8 cellular contexts compared by ENCODE assay signal in genomic region chr6:18155864-18156396, GRCh38. TPM values are rescaled to one million over a fixed set of nuclear protein-coding genes. Genes with fewer than 3 reads are reported as not detected.
DNase-seq lines count a peak whose midpoint lies in the region; ATAC-seq and TF ChIP-seq lines count a peak whose summit lies in the region.

No MANE protein-coding gene starts in this region.

- H3K9me3 ChIP-seq in Caco-2 = no peaks in the 10 kb centered on the region

- POLR2A ChIA-PET in Caco-2 (lab: Charles Lee) = interaction anchor here (0.6 to 1.2 kb wide), 2 partner anchors 449 to 555 kb away, joined by 3 to 4 read pairs; partner anchors contain the start of gene NUP153

- peak overlapping the region; percentile 99 for H3K4me3 Mint-ChIP-seq in Caco-2 (ENCODE audit: unreplicated experiment)
- H3K4me3 Mint-ChIP-seq in naive B cell = peak overlapping the region; percentile 91 to 99 (median 98)
- H3K4me3 Mint-ChIP-seq in stimulated activated naive CD8-positive, alpha-beta T cell treated with anti-CD3 and anti-CD28 coated beads, Interleukin-15, Interleukin-2, amounts not matched to agents 100 ng/mL and 50 ng/mL, for 24 hours = peak overlapping the region; percentile 95

- no peaks in the 10 kb centered on the region for H3K9me3 Mint-ChIP-seq in Caco-2 (ENCODE audit: unreplicated experiment)
- H3K9me3 Mint-ChIP-seq in naive B cell = peaks cover 0 to 4% (median 0%) of the 10 kb centered on the region in 7 donors
- H3K9me3 Mint-ChIP-seq in stimulated activated naive CD8-positive, alpha-beta T cell treated with anti-CD3 and anti-CD28 coated beads, Interleukin-15, Interleukin-2, amounts not matched to agents 100 ng/mL and 50 ng/mL, for 24 hours = no peaks in the 10 kb centered on the region

- peak overlapping the region; percentile 98 for H3K4me3 ChIP-seq in Caco-2 (ENCODE audit: low read depth, low read length)

- no peaks in the 10 kb centered on the region for H3K27me3 Mint-ChIP-seq in Caco-2 (ENCODE audit: insufficient read depth, unreplicated experiment)
- no peaks in the 10 kb centered on the region for H3K27me3 Mint-ChIP-seq in naive B cell
- no peaks in the 10 kb centered on the region for H3K27me3 Mint-ChIP-seq in stimulated activated naive CD8-positive, alpha-beta T cell treated with anti-CD3 and anti-CD28 coated beads, Interleukin-15, Interleukin-2, amounts not matched to agents 100 ng/mL and 50 ng/mL, for 24 hours

- H3K27ac Mint-ChIP-seq in Caco-2 (ENCODE audit: unreplicated experiment) = peak overlapping the region; percentile 12
- peak overlapping the region; percentile 93 to 98 (median 98) for H3K27ac Mint-ChIP-seq in naive B cell
- peak overlapping the region; percentile 41 for H3K27ac Mint-ChIP-seq in stimulated activated naive CD8-positive, alpha-beta T cell treated with anti-CD3 and anti-CD28 coated beads, Interleukin-15, Interleukin-2, amounts not matched to agents 100 ng/mL and 50 ng/mL, for 24 hours

- TF ChIP-seq CTCF in Caco-2 (IDR thresholded peaks at IDR 0.05; ENCODE audit: insufficient read depth in 1 of 2, low read depth in 1 of 2, low read length in 1 of 2, severe bottlenecking in 1 of 2, unreplicated experiment in 1 of 2) = peak; percentile 33 to 50

- ATAC-seq in GM19468 (IDR thresholded peaks at IDR 0.05; ENCODE audit: extremely low read depth, unreplicated experiment) (peak; percentile 21), HG03575 (IDR thresholded peaks at IDR 0.05; ENCODE audit: extremely low read depth, insufficient number of reproducible peaks, low FRiP score, unreplicated experiment) (peak; percentile 21), esophagus mucosa (peak; percentile 78), naive B cell (ENCODE audit: low read depth in 2 of 2) (peak; percentile 37 to 40)

- H3K27me3 ChIP-seq in Caco-2 (replicated peaks; ENCODE audit: control insufficient read depth, insufficient read depth, low read length) = no peaks in the 10 kb centered on the region

- intact Hi-C loops in Caco-2 (cut with micrococcal nuclease; ENCODE audit: unreplicated experiment) = loop anchor here (5.0 kb wide), 2 partner anchors 86 to 106 kb away; partner anchors contain the start of gene DEK

- H3K36me3 ChIP-seq in Caco-2 (ENCODE audit: control insufficient read depth, insufficient read depth, low read length) = no peaks in the 10 kb centered on the region

- H3K36me3 Mint-ChIP-seq in Caco-2 (ENCODE audit: insufficient read depth, unreplicated experiment) (peaks cover 12% of the 10 kb centered on the region), naive B cell (peaks cover 8 to 14% of the 10 kb centered on the region in 2 donors)
- H3K36me3 Mint-ChIP-seq in stimulated activated naive CD8-positive, alpha-beta T cell treated with anti-CD3 and anti-CD28 coated beads, Interleukin-15, Interleukin-2, amounts not matched to agents 100 ng/mL and 50 ng/mL, for 24 hours (ENCODE audit: low read depth) = peaks cover 7% of the 10 kb centered on the region

- DNase-seq in Caco-2 (peak; percentile 77 to 79), NCI-H774 (lab: John Stamatoyannopoulos, UW) (peak; percentile 68), activated T-cell treated with anti-CD3 and anti-CD28 coated beads for 24 hours (ENCODE audit: low read depth) (peak; percentile 24), naive B cell (peak; percentile 79)

- H3K4me1 Mint-ChIP-seq in Caco-2 (ENCODE audit: low read depth, unreplicated experiment) = no peaks in the 10 kb centered on the region
- peaks cover 14 to 35% (median 25%) of the 10 kb centered on the region in 3 donors for H3K4me1 Mint-ChIP-seq in naive B cell
- peaks cover 32% of the 10 kb centered on the region for H3K4me1 Mint-ChIP-seq in stimulated activated naive CD8-positive, alpha-beta T cell treated with anti-CD3 and anti-CD28 coated beads, Interleukin-15, Interleukin-2, amounts not matched to agents 100 ng/mL and 50 ng/mL, for 24 hours (ENCODE audit: low read depth)

- CTCF ChIA-PET in Caco-2 (lab: Charles Lee) = no interaction called here

- no peaks in the 10 kb centered on the region for H3K4me1 ChIP-seq in Caco-2

- TSS peak; percentile 26 for BruUV-seq in Caco-2 (replicated peaks; lab: Mats Ljungman, UMichigan)

RNA-seq across cellular contexts. Expression of gene KDM1B, which starts 0.7 kb away (rescaled TPM):
- total RNA-seq in Caco-2 (2022) = 9.5 and 10.6 TPM in 2 replicates
- total RNA-seq in esophagus mucosa = 20.8 TPM
- polyA plus RNA-seq in naive B cell (ENCODE audit: low read depth in 6 of 6) = 10 to 100 TPM in 1 of 6 donors, 1 to 10 TPM in 5; 2.5 to 11.3 (median 6.3) TPM

RNA-seq across cellular contexts. Expression of gene TPMT, which starts 1.1 kb away (rescaled TPM):
- 10.1 and 11.0 TPM in 2 replicates for total RNA-seq in Caco-2 (2022)
- 8.4 TPM for total RNA-seq in esophagus mucosa
- polyA plus RNA-seq in naive B cell (ENCODE audit: low read depth in 6 of 6) = 1 to 10 TPM; 4.8 to 6.9 (median 5.9) TPM

RNA-seq across cellular contexts. Expression of gene NHLRC1, which starts 33.5 kb away (rescaled TPM):
- 1.6 and 2.1 TPM in 2 replicates for total RNA-seq in Caco-2 (2022)
- total RNA-seq in esophagus mucosa = 0.96 TPM
- 1 to 10 TPM in 5 of 6 donors, under 1 TPM in 1; 0.60 to 4.7 (median 1.7) TPM for polyA plus RNA-seq in naive B cell (ENCODE audit: low read depth in 6 of 6)

Comparison
In these comparisons a context has a peak if more than half of its experiments do, and no peak if none do; other contexts are left out.
1. Peak in every context shown above with its lines: DNase-seq, ATAC-seq and H3K4me3 ChIP-seq.
2. DNase-seq: peak in every context shown above with its lines; median percentile 79 in naive B cell; 78 in Caco-2; 68 in NCI-H774; 24 in activated T-cell treated with anti-CD3 and anti-CD28 coated beads for 24 hours.
3. H3K27ac Mint-ChIP-seq: peak in every context shown above with its lines; median percentile 98 in naive B cell; 41 in stimulated activated naive CD8-positive, alpha-beta T cell treated with anti-CD3 and anti-CD28 coated beads, Interleukin-15, Interleukin-2, amounts not matched to agents 100 ng/mL and 50 ng/mL, for 24 hours; 12 in Caco-2.
4. ATAC-seq: peak in every context shown above with its lines; median percentile 78 in esophagus mucosa; 38 in naive B cell; 21 in GM19468; 21 in HG03575.